14 cellular contexts compared by ENCODE assay signal in genomic region chr19:28292822-28293500, GRCh38.
DNase-seq lines count a peak whose midpoint lies in the region; TF ChIP-seq lines count a peak whose summit lies in the region.
"Had no signal": no experiment of that assay in that cellular context is flagged by ENCODE, and none has a peak within 500 bp of the region (broad histone marks: within the 10 kb centered on the region; RNA-seq: fewer than 3 reads in every experiment).

No MANE protein-coding gene starts in this region.

- peaks cover 64% of the 10 kb centered on the region for H3K4me1 ChIP-seq in HEK293 (ENCODE audit: control insufficient read depth, insufficient read depth, low read length)
- H3K4me1 ChIP-seq: right atrium auricular region had no signal

- no peaks in the 10 kb centered on the region; the same call in 1 of the 2 replicates for H3K9me3 ChIP-seq in HEK293 (ENCODE audit: control insufficient read depth, insufficient read depth, low read depth, low read length)
- H3K9me3 ChIP-seq: neutrophil had no signal

- peak overlapping the region; percentile 99 for H3K27ac ChIP-seq in 22Rv1
- peak overlapping the region; percentile 61 for H3K27ac ChIP-seq in HEK293 (ENCODE audit: extremely low read depth, low read depth, low read length)
- H3K27ac ChIP-seq: neutrophil, right atrium auricular region had no signal

- TF ChIP-seq CTCF in 22Rv1 (IDR thresholded peaks at IDR 0.05), result no peak
- TF ChIP-seq CTCF in HEK293 (tag by site-specific recombination; IDR thresholded peaks at IDR 0.05), result no peak

- DNase-seq in SHP77 (lab: John Stamatoyannopoulos, UW) (peak; percentile 77 to 82), islet precursor cell (peak; percentile 68), SW480 (ENCODE audit: low spot score) (no peak), mesenteric fat pad (ENCODE audit: low spot score) (no peak), NCI-H146 (lab: John Stamatoyannopoulos, UW) (no peak), hypothalamus (lab: John Stamatoyannopoulos, UW) (no peak)
- DNase-seq: activated CD4-positive, alpha-beta T cell treated with anti-CD3 and anti-CD28 coated beads, Interleukin-2, amount 10 ng/mL, durations not matched to agents 24 days and 14 days; activated T-cell treated with anti-CD3 and anti-CD28 coated beads, Interleukin-2, amount 50 U/mL, for 1 hour; NCI-H1930 had no signal

- H3K36me3 ChIP-seq in HEK293 (ENCODE audit: control insufficient read depth in 2 of 2, insufficient read depth in 1 of 2, low read length in 2 of 2), result peaks cover 0 to 3% of the 10 kb centered on the region in 2 experiments; a peak in 1 of 3 replicates
- H3K36me3 ChIP-seq: neutrophil, right atrium auricular region had no signal

- H3K4me3 ChIP-seq in HEK293 (ENCODE audit: low read depth, low read length), result no peak overlapping the region
- H3K4me3 ChIP-seq: lung, right atrium auricular region had no signal

- CTCF ChIA-PET in HEK293 (lab: Yijun Ruan, JAX), result interaction anchor here (1.2 to 3.9 kb wide), 3 partner anchors 50 to 319 kb away, joined by 3 to 14 read pairs (median 7); no protein-coding TSS in a partner anchor

- POLR2A ChIA-PET in HEK293 (lab: Yijun Ruan, JAX), result no interaction called here

TF ChIP-seq in HEK293, 187 proteins besides CTCF, POLR2A, EP300 and RAD21 (continues in another document):
- TF ChIP-seq ZNF423 (tag by site-specific recombination; IDR thresholded peaks at IDR 0.05) (0 out of 2 replicates have a peak, but pooled peaks have one; percentile 49), OSR2 (tag by site-specific recombination; IDR thresholded peaks at IDR 0.05) (peak; percentile 31; the same call in 1 of the 2 replicates), ZIC2 (tag by site-specific recombination; IDR thresholded peaks at IDR 0.05) (peak; percentile 98), ZSCAN30 (tag by site-specific recombination; IDR thresholded peaks at IDR 0.05) (peak; percentile 74), PRDM4 (tag by site-specific recombination; IDR thresholded peaks at IDR 0.05) (peak; percentile 100), SP7 (tag by site-specific recombination; IDR thresholded peaks at IDR 0.05) (0 out of 2 replicates have a peak, but pooled peaks have one; percentile 16), WT1 (tag by site-specific recombination; IDR thresholded peaks at IDR 0.05) (peak; percentile 96), ZNF777 (tag by site-specific recombination; IDR thresholded peaks at IDR 0.05; ENCODE audit: borderline replicate concordance) (no peak), ZNF518A (tag by site-specific recombination; conservative IDR thresholded peaks at IDR 0.05; ENCODE audit: low read depth) (peak; percentile 17; the same call in 1 of the 2 replicates), ZEB2 (tag by site-specific recombination; IDR thresholded peaks at IDR 0.05) (peak; percentile 35; the same call in 1 of the 2 replicates), ZNF654 (tag by site-specific recombination; IDR thresholded peaks at IDR 0.05; ENCODE audit: low read depth) (no peak), ZNF600 (tag by site-specific recombination; IDR thresholded peaks at IDR 0.05) (peak; percentile 30; the same call in 1 of the 2 replicates), ZFP41 (tag by site-specific recombination; IDR thresholded peaks at IDR 0.05; ENCODE audit: borderline replicate concordance) (no peak), ZNF211 (tag by site-specific recombination; IDR thresholded peaks at IDR 0.05; ENCODE audit: low read depth) (no peak)
- TF ChIP-seq, protein P1, sequence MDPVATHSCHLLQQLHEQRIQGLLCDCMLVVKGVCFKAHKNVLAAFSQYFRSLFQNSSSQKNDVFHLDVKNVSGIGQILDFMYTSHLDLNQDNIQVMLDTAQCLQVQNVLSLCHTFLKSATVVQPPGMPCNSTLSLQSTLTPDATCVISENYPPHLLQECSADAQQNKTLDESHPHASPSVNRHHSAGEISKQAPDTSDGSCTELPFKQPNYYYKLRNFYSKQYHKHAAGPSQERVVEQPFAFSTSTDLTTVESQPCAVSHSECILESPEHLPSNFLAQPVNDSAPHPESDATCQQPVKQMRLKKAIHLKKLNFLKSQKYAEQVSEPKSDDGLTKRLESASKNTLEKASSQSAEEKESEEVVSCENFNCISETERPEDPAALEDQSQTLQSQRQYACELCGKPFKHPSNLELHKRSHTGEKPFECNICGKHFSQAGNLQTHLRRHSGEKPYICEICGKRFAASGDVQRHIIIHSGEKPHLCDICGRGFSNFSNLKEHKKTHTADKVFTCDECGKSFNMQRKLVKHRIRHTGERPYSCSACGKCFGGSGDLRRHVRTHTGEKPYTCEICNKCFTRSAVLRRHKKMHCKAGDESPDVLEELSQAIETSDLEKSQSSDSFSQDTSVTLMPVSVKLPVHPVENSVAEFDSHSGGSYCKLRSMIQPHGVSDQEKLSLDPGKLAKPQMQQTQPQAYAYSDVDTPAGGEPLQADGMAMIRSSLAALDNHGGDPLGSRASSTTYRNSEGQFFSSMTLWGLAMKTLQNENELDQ (tag by site-specific recombination; IDR thresholded peaks at IDR 0.05; ENCODE audit: low read depth), result no peak
- TF ChIP-seq, protein P2, sequence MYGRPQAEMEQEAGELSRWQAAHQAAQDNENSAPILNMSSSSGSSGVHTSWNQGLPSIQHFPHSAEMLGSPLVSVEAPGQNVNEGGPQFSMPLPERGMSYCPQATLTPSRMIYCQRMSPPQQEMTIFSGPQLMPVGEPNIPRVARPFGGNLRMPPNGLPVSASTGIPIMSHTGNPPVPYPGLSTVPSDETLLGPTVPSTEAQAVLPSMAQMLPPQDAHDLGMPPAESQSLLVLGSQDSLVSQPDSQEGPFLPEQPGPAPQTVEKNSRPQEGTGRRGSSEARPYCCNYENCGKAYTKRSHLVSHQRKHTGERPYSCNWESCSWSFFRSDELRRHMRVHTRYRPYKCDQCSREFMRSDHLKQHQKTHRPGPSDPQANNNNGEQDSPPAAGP (tag by site-specific recombination; IDR thresholded peaks at IDR 0.05), result no peak
- TF ChIP-seq, protein P3, sequence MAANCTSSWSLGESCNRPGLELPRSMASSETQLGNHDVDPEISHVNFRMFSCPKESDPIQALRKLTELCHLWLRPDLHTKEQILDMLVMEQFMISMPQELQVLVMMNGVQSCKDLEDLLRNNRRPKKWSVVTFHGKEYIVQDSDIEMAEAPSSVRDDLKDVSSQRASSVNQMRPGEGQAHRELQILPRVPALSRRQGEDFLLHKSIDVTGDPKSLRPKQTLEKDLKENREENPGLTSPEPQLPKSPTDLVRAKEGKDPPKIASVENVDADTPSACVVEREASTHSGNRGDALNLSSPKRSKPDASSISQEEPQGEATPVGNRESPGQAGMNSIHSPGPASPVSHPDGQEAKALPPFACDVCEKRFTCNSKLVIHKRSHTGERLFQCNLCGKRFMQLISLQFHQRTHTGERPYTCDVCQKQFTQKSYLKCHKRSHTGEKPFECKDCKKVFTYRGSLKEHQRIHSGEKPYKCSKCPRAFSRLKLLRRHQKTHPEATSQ (tag by site-specific recombination; IDR thresholded peaks at IDR 0.05), result no peak

Comparison
In these comparisons a context has a peak if more than half of its experiments do, and no peak if none do; other contexts are left out.
1. DNase-seq: peak in SHP77 (2 of 2) and islet precursor cell (single experiment); none in SW480 (single experiment), mesenteric fat pad (single experiment), NCI-H146 (single experiment) and hypothalamus (0 of 51).